ENCODE assay signal across 12 cellular contexts in genomic region chr21:33848252-33848953, GRCh38.
DNase-seq lines count a peak whose midpoint lies in the region; ATAC-seq and TF ChIP-seq lines count a peak whose summit lies in the region.
"Had no signal": no experiment of that assay in that cellular context is flagged by ENCODE, and none has a peak within 500 bp of the region (broad histone marks: within the 10 kb centered on the region; RNA-seq: fewer than 3 reads in every experiment).

No MANE protein-coding gene starts in this region.

- DNase-seq in HPDE6-E6E7 (ENCODE audit: extremely low spot score) = peak; percentile 62
- peak; percentile 97 for DNase-seq in NCI-H345 (lab: John Stamatoyannopoulos, UW)
- peak; percentile 47 for DNase-seq in chondrocyte (ENCODE audit: low spot score)
- peak; percentile 88 for DNase-seq in renal cortical epithelial cell (ENCODE audit: low read depth)
- DNase-seq in RKO (ENCODE audit: low spot score) = no peak
- no peak for DNase-seq in stimulated activated CD4-positive, alpha-beta T cell treated with anti-CD3 and anti-CD28 coated beads, Interleukin-2, amount 100 ng/mL, for 24 hours
- DNase-seq: activated naive CD8-positive, alpha-beta T cell treated with anti-CD3 and anti-CD28 coated beads, Interleukin-2, amount 10 ng/mL, durations not matched to agents 7 days and 5 days; heart right ventricle; midbrain; T-helper 2 cell; upper lobe of left lung had no signal

- no peaks in the 10 kb centered on the region for H3K36me3 ChIP-seq in gastroesophageal sphincter
- H3K36me3 ChIP-seq: heart right ventricle, upper lobe of left lung had no signal

- H3K4me3 ChIP-seq in gastroesophageal sphincter = no peak overlapping the region
- H3K4me3 ChIP-seq: heart right ventricle, upper lobe of left lung had no signal

- WGBS in gastroesophageal sphincter (ENCODE audit: low coverage in 1 of 2), 2 donors = 91 to 93% methylated on average over 7 to 17 of the region's 17 CpGs

- no peak for TF ChIP-seq POLR2A in gastroesophageal sphincter (IDR thresholded peaks at IDR 0.05)

- peaks cover 0 to 13% (median 0%) of the 10 kb centered on the region in 3 donors for H3K4me1 ChIP-seq in gastroesophageal sphincter

- no peak overlapping the region for H3K4me3 Mint-ChIP-seq in chondrocyte (ENCODE audit: unreplicated experiment)
- H3K4me3 Mint-ChIP-seq: activated naive CD8-positive, alpha-beta T cell treated with anti-CD3 and anti-CD28 coated beads, Interleukin-2, amount 10 ng/mL, durations not matched to agents 7 days and 5 days had no signal

- H3K27me3 ChIP-seq in gastroesophageal sphincter = no peaks in the 10 kb centered on the region
- H3K27me3 ChIP-seq: heart right ventricle, upper lobe of left lung had no signal

- no peak for ATAC-seq in gastroesophageal sphincter
- ATAC-seq: heart right ventricle had no signal

- no peaks in the 10 kb centered on the region for H3K27me3 Mint-ChIP-seq in chondrocyte (ENCODE audit: low read depth)
- H3K27me3 Mint-ChIP-seq: activated naive CD8-positive, alpha-beta T cell treated with anti-CD3 and anti-CD28 coated beads, Interleukin-2, amount 10 ng/mL, durations not matched to agents 7 days and 5 days had no signal

- no peak overlapping the region for H3K27ac ChIP-seq in gastroesophageal sphincter
- H3K27ac ChIP-seq: heart right ventricle, upper lobe of left lung had no signal

- no peak for TF ChIP-seq CTCF in chondrocyte (IDR thresholded peaks at IDR 0.05)
- no peak for TF ChIP-seq CTCF in gastroesophageal sphincter (IDR thresholded peaks at IDR 0.05)

- H3K9me3 Mint-ChIP-seq in chondrocyte (ENCODE audit: low read depth) = peaks cover 6% of the 10 kb centered on the region

- TF ChIP-seq EP300 in gastroesophageal sphincter (IDR thresholded peaks at IDR 0.05) = no peak

- H3K9me3 ChIP-seq in gastroesophageal sphincter = no peaks in the 10 kb centered on the region
- H3K9me3 ChIP-seq: upper lobe of left lung had no signal

- H3K4me1 Mint-ChIP-seq in chondrocyte (ENCODE audit: low read depth) = peaks cover 45% of the 10 kb centered on the region
- H3K4me1 Mint-ChIP-seq: activated naive CD8-positive, alpha-beta T cell treated with anti-CD3 and anti-CD28 coated beads, Interleukin-2, amount 10 ng/mL, durations not matched to agents 7 days and 5 days had no signal

- peaks cover 5% of the 10 kb centered on the region for H3K36me3 Mint-ChIP-seq in chondrocyte (ENCODE audit: low read depth)
- H3K36me3 Mint-ChIP-seq: activated naive CD8-positive, alpha-beta T cell treated with anti-CD3 and anti-CD28 coated beads, Interleukin-2, amount 10 ng/mL, durations not matched to agents 7 days and 5 days had no signal

- no peak overlapping the region for H3K27ac Mint-ChIP-seq in chondrocyte (ENCODE audit: unreplicated experiment)
- H3K27ac Mint-ChIP-seq: activated naive CD8-positive, alpha-beta T cell treated with anti-CD3 and anti-CD28 coated beads, Interleukin-2, amount 10 ng/mL, durations not matched to agents 7 days and 5 days had no signal

Comparison
In these comparisons a context has a peak if more than half of its experiments do, and no peak if none do; other contexts are left out.
1. DNase-seq: peak in HPDE6-E6E7 (single experiment), NCI-H345 (single experiment), chondrocyte (single experiment) and renal cortical epithelial cell (single experiment); none in RKO (single experiment) and stimulated activated CD4-positive, alpha-beta T cell treated with anti-CD3 and anti-CD28 coated beads, Interleukin-2, amount 100 ng/mL, for 24 hours (0 of 2).